Comparison of ENCODE assay signal across 20 cellular contexts in the genomic region with DNA sequence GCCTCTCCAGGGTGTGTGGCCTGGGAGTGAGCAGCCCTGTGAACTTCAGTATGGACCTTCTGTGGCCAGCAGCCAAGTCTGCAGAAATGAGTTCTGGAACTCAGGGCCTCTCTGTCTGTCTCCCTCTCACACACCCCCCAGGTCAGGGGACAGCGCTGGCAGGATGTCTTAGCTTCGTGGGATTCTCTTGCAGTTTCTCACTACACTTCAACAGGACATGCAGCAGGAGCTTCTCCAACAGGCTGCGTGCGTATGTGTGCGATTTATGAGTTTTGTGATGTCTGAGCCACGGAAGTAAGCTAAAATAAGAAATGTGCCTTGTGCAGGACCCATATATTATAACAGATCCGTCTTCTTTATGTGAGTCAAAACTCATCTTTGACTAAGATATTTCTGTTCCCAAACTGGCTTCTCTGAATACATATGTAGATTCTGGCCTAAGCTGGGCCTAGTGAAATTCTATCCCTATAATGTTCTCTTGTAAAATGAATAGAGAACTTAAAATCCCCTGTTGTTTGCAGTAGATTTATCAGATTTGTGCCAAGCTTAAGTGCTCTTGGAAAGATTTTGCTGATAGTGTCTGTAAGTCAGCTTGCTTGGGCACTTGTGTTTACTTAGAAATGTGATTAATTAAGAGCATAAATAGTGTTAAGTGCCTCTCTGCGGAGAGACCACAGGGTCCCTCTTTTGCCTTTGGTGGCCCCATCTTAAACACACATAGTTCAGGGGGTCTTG. TPM values are rescaled to one million over a fixed set of nuclear protein-coding genes. Genes with fewer than 3 reads are reported as not detected.
DNase-seq lines count a peak whose midpoint lies in the region; ATAC-seq and TF ChIP-seq lines count a peak whose summit lies in the region.
"Had no signal": no experiment of that assay in that cellular context is flagged by ENCODE, and none has a peak within 500 bp of the region (broad histone marks: within the 10 kb centered on the region; RNA-seq: fewer than 3 reads in every experiment).

No MANE protein-coding gene starts in this region.

- no peak for ATAC-seq in GM21737 (IDR thresholded peaks at IDR 0.05; ENCODE audit: unreplicated experiment)

- no peak overlapping the region for H2BK120ac ChIP-seq in mesenchymal stem cell (ENCODE audit: low read depth, low read length)

- no peak overlapping the region for H3K23ac ChIP-seq in mesenchymal stem cell (ENCODE audit: low read length in 2 of 2)

- no peaks in the 10 kb centered on the region for H3K9me3 ChIP-seq in HEK293 (ENCODE audit: control insufficient read depth, insufficient read depth, low read depth, low read length)
- no peaks in the 10 kb centered on the region for H3K9me3 ChIP-seq in mesenchymal stem cell (ENCODE audit: control insufficient read depth, low read length)
- H3K9me3 ChIP-seq: spleen had no signal

- peaks cover 0 to 16% of the 10 kb centered on the region in 2 experiments for H3K27me3 ChIP-seq in mesenchymal stem cell (ENCODE audit: control insufficient read depth in 1 of 2, insufficient read depth in 1 of 2, low read length in 2 of 2)
- H3K27me3 ChIP-seq: spleen had no signal

- H3K4me2 ChIP-seq in mesenchymal stem cell (ENCODE audit: low read length, poor library complexity, severe bottlenecking), result no peak overlapping the region

- DNase-seq in SK-N-DZ (ENCODE audit: low spot score) (peak; percentile 15), mesenchymal stem cell (peak; percentile 84), T-helper 1 cell (no peak), AG08396 (ENCODE audit: low spot score) (no peak), G401 (ENCODE audit: low spot score) (no peak)
- DNase-seq: activated CD4-positive, alpha-beta T cell treated with anti-CD3 and anti-CD28 coated beads, Interleukin-2, amount 10 ng/mL, durations not matched to agents 7 days and 5 days; activated gamma-delta T cell treated with Interleukin-2 at 50 U/mL for 16 hours; caudate nucleus; CD4-positive, alpha-beta T cell; DMS153; foreskin melanocyte; Karpas-422; midbrain; NCI-H446; spleen; substantia nigra had no signal

- H2AK5ac ChIP-seq in mesenchymal stem cell (ENCODE audit: low read length, severe bottlenecking), result peak overlapping the region; percentile 53

- no peak overlapping the region for H3K4ac ChIP-seq in mesenchymal stem cell (ENCODE audit: low read depth in 1 of 2, low read length in 2 of 2)

- no peak overlapping the region for H2AFZ ChIP-seq in mesenchymal stem cell (ENCODE audit: low read depth, low read length)

- H3K36me3 ChIP-seq in HEK293 (ENCODE audit: control insufficient read depth in 2 of 2, insufficient read depth in 1 of 2, low read length in 2 of 2) (no peaks in the 10 kb centered on the region), mesenchymal stem cell (ENCODE audit: control insufficient read depth in 1 of 2, insufficient read depth in 2 of 2, low read depth in 1 of 2, low read length in 2 of 2) (peaks cover 0 to 5% of the 10 kb centered on the region in 2 experiments)
- H3K36me3 ChIP-seq: spleen had no signal

- H2BK15ac ChIP-seq in mesenchymal stem cell (ENCODE audit: low read depth, poor library complexity, severe bottlenecking), result no peak overlapping the region

- H2BK12ac ChIP-seq in mesenchymal stem cell (ENCODE audit: low read length in 2 of 2), result no peak overlapping the region

- peak overlapping the region; percentile 57 for H3K27ac ChIP-seq in 22Rv1
- H3K27ac ChIP-seq in HEK293 (ENCODE audit: extremely low read depth, low read depth, low read length), result no peak overlapping the region; the same call in 1 of the 2 replicates
- H3K27ac ChIP-seq in mesenchymal stem cell (ENCODE audit: low read length, poor library complexity, severe bottlenecking), result no peak overlapping the region
- H3K27ac ChIP-seq: spleen had no signal

- H3K4me3 ChIP-seq in HEK293 (ENCODE audit: low read depth, low read length) (no peak overlapping the region), mesenchymal stem cell (ENCODE audit: insufficient read depth in 1 of 2, low read depth in 1 of 2, low read length in 2 of 2) (no peak overlapping the region)
- H3K4me3 ChIP-seq: spleen had no signal

- in situ Hi-C loops in G401 (cut with HindIII; ENCODE audit: low sequenced_read_pairs), result no loop called here

- peak overlapping the region; percentile 38 to 64 for H3K18ac ChIP-seq in mesenchymal stem cell (ENCODE audit: low read depth in 1 of 2, low read length in 2 of 2)

- no peaks in the 10 kb centered on the region for H3K79me1 ChIP-seq in mesenchymal stem cell (replicated peaks; ENCODE audit: low read length, poor library complexity, severe bottlenecking)

- WGBS in mesenchymal stem cell, result 0% methylated on average over 1 of the region's 8 CpGs

- no peak overlapping the region for H2BK5ac ChIP-seq in mesenchymal stem cell (ENCODE audit: low read depth, low read length, poor library complexity, severe bottlenecking)

- peak overlapping the region in 1 of 2 experiments; percentile 18 for H3K14ac ChIP-seq in mesenchymal stem cell (ENCODE audit: low read length in 2 of 2)

- POLR2A ChIA-PET in HEK293 (lab: Yijun Ruan, JAX), result interaction anchor here (0.6 kb wide), 1 partner anchor 15 kb away, joined by 3 read pairs; no protein-coding TSS in a partner anchor

- H3K9ac ChIP-seq in mesenchymal stem cell (ENCODE audit: low read length), result no peak overlapping the region

- CTCF ChIA-PET in HEK293 (lab: Yijun Ruan, JAX), result no interaction called here

- TF ChIP-seq CTCF in 22Rv1 (IDR thresholded peaks at IDR 0.05) (no peak), HEK293 (tag by site-specific recombination; IDR thresholded peaks at IDR 0.05) (no peak)

- H4K91ac ChIP-seq in mesenchymal stem cell (ENCODE audit: low read length), result no peak overlapping the region

- H4K8ac ChIP-seq in mesenchymal stem cell (ENCODE audit: low read length), result no peak overlapping the region

- H3K4me1 ChIP-seq in HEK293 (ENCODE audit: control insufficient read depth, insufficient read depth, low read length) (peaks cover 11% of the 10 kb centered on the region), mesenchymal stem cell (ENCODE audit: control insufficient read depth, insufficient read depth, low read depth, low read length) (peaks cover 2% of the 10 kb centered on the region)
- H3K4me1 ChIP-seq: spleen had no signal

TF ChIP-seq in HEK293, 187 proteins besides CTCF, POLR2A, EP300 and RAD21 (continues in another document):
- peak; percentile 43; the same call in 1 of the 2 replicates for TF ChIP-seq MZF1 (tag by site-specific recombination; IDR thresholded peaks at IDR 0.05; ENCODE audit: borderline replicate concordance)
- TF ChIP-seq MEIS1 (CRISPR knock-in tag; IDR thresholded peaks at IDR 0.05; ENCODE audit: borderline replicate concordance), result no peak
- no peak for TF ChIP-seq ZNF354C (tag by site-specific recombination; IDR thresholded peaks at IDR 0.05; ENCODE audit: borderline replicate concordance, low read depth)
- TF ChIP-seq ZNF24 (tag by site-specific recombination; IDR thresholded peaks at IDR 0.05), result no peak
- TF ChIP-seq WT1 (tag by site-specific recombination; IDR thresholded peaks at IDR 0.05), result no peak
- TF ChIP-seq, protein P1, sequence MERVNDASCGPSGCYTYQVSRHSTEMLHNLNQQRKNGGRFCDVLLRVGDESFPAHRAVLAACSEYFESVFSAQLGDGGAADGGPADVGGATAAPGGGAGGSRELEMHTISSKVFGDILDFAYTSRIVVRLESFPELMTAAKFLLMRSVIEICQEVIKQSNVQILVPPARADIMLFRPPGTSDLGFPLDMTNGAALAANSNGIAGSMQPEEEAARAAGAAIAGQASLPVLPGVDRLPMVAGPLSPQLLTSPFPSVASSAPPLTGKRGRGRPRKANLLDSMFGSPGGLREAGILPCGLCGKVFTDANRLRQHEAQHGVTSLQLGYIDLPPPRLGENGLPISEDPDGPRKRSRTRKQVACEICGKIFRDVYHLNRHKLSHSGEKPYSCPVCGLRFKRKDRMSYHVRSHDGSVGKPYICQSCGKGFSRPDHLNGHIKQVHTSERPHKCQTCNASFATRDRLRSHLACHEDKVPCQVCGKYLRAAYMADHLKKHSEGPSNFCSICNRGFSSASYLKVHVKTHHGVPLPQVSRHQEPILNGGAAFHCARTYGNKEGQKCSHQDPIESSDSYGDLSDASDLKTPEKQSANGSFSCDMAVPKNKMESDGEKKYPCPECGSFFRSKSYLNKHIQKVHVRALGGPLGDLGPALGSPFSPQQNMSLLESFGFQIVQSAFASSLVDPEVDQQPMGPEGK (tag by site-specific recombination; IDR thresholded peaks at IDR 0.05), result no peak
- TF ChIP-seq HOXA7 (CRISPR knock-in tag; IDR thresholded peaks at IDR 0.05; ENCODE audit: borderline replicate concordance), result no peak

RNA-seq across cellular contexts. Expression of a gene that starts 39.8 kb away (rescaled TPM):
- polyA plus RNA-seq in SK-N-DZ (2014; cell fraction: cytosol; rRNA removed), result 22.5 and 25.8 TPM in 2 replicates
- polyA plus RNA-seq in SK-N-DZ (2014; cell fraction: nucleus; rRNA removed), result 25.7 and 41.1 TPM in 2 replicates
- 2.3 TPM for polyA plus RNA-seq in mesenchymal stem cell (2013, experiment 1 of 2)
- polyA plus RNA-seq in mesenchymal stem cell (2013, experiment 2 of 2), result 2.2 TPM
- total RNA-seq in G401 (2014; rRNA removed; shearing (Covaris generic)), result 0.37 and 6.0 TPM in 2 replicates
- total RNA-seq: activated CD4-positive, alpha-beta T cell treated with anti-CD3 and anti-CD28 coated beads, Interleukin-2, amount 10 ng/mL, durations not matched to agents 7 days and 5 days; CD4-positive, alpha-beta T cell had no signal
- polyA plus RNA-seq: AG04450 had no signal

Comparison
In these comparisons a context has a peak if more than half of its experiments do, and no peak if none do; other contexts are left out.
1. DNase-seq: peak in SK-N-DZ (single experiment) and mesenchymal stem cell (single experiment); none in T-helper 1 cell (0 of 5), AG08396 (single experiment) and G401 (single experiment).